In genomic region chr17:50935201-50936124, GRCh38 we compare ENCODE assay signal across 10 cellular contexts.
A peak's percentile ranks its signal among the peaks of the same experiment; 100 is the strongest.
DNase-seq lines count a peak whose midpoint lies in the region; ATAC-seq, FAIRE-seq and TF ChIP-seq lines count a peak whose summit lies in the region.
"Had no signal": no experiment of that assay in that cellular context is flagged by ENCODE, and none has a peak within 500 bp of the region (broad histone marks: within the 10 kb centered on the region; RNA-seq: fewer than 3 reads in every experiment).

No MANE protein-coding gene starts in this region.

- peak; percentile 33 for ATAC-seq in naive thymus-derived CD4-positive, alpha-beta T cell
- no peak for ATAC-seq in GM18858 (IDR thresholded peaks at IDR 0.05; ENCODE audit: unreplicated experiment)

- H3K4me3 ChIP-seq in naive thymus-derived CD4-positive, alpha-beta T cell (ENCODE audit: low read length), result no peak overlapping the region
- no peak overlapping the region for H3K4me3 ChIP-seq in hepatocyte

- H3K9me2 ChIP-seq in hepatocyte (replicated peaks; ENCODE audit: insufficient read depth), result no peaks in the 10 kb centered on the region

- POLR2A ChIA-PET in naive thymus-derived CD4-positive, alpha-beta T cell (lab: Charles Lee), result interaction anchor here (0.8 to 26.4 kb wide), 12 partner anchors 9 to 83 kb away, joined by 3 to 664 read pairs (median 4); partner anchors contain the start of gene TOB1

- no peak overlapping the region for H3K27ac ChIP-seq in naive thymus-derived CD4-positive, alpha-beta T cell (ENCODE audit: low read depth, low read length)
- no peak overlapping the region for H3K27ac ChIP-seq in hepatocyte

- TF ChIP-seq CTCF in CD14-positive monocyte (IDR thresholded peaks at IDR 0.05), result no peak
- no peak for TF ChIP-seq CTCF in hepatocyte (IDR thresholded peaks at IDR 0.05; ENCODE audit: poor library complexity)

- peak; percentile 87 for DNase-seq in CD14-positive monocyte (ENCODE audit: low spot score)
- DNase-seq in NCI-H82 (lab: John Stamatoyannopoulos, UW), result peak; percentile 64
- DNase-seq in fibroblast of gingiva (ENCODE audit: low read depth), result peak; percentile 94
- no peak for DNase-seq in naive thymus-derived CD4-positive, alpha-beta T cell
- no peak for DNase-seq in ecto neural progenitor cell (ENCODE audit: low spot score)
- DNase-seq in hepatocyte (ENCODE audit: low spot score), result no peak
- no peak for DNase-seq in HTR-8/SVneo (ENCODE audit: insufficient read length, low spot score)
- DNase-seq: DMS79, NCI-H1048 had no signal

- H3K27me3 ChIP-seq in naive thymus-derived CD4-positive, alpha-beta T cell (ENCODE audit: control insufficient read depth in 2 of 2, insufficient read depth in 2 of 2, low read length in 2 of 2), result no peaks in the 10 kb centered on the region
- no peaks in the 10 kb centered on the region for H3K27me3 ChIP-seq in hepatocyte

- H3K4me1 Mint-ChIP-seq in CD14-positive monocyte, result peaks cover 58% of the 10 kb centered on the region
- peaks cover 4 to 31% (median 28%) of the 10 kb centered on the region in 7 donors for H3K4me1 Mint-ChIP-seq in naive thymus-derived CD4-positive, alpha-beta T cell

- peaks cover 0 to 7% (median 1%) of the 10 kb centered on the region in 3 donors for H3K27me3 Mint-ChIP-seq in CD14-positive monocyte (ENCODE audit: low read depth in 3 of 3)
- peaks cover 0 to 15% (median 0%) of the 10 kb centered on the region in 5 donors for H3K27me3 Mint-ChIP-seq in naive thymus-derived CD4-positive, alpha-beta T cell

- H3K9me3 ChIP-seq in naive thymus-derived CD4-positive, alpha-beta T cell (ENCODE audit: control insufficient read depth in 2 of 3, low read length in 3 of 3), result no peaks in the 10 kb centered on the region
- no peaks in the 10 kb centered on the region for H3K9me3 ChIP-seq in hepatocyte (ENCODE audit: low read depth)

- no peaks in the 10 kb centered on the region for H4K20me1 ChIP-seq in hepatocyte (ENCODE audit: insufficient read depth, poor library complexity, severe bottlenecking)

- peaks cover 0 to 7% (median 0%) of the 10 kb centered on the region in 7 donors for H3K9me3 Mint-ChIP-seq in CD14-positive monocyte
- no peaks in the 10 kb centered on the region for H3K9me3 Mint-ChIP-seq in naive thymus-derived CD4-positive, alpha-beta T cell

- H3K27ac Mint-ChIP-seq in CD14-positive monocyte, result peak overlapping the region in 6 of 7 donors; percentile 65 to 92 (median 82)
- H3K27ac Mint-ChIP-seq in naive thymus-derived CD4-positive, alpha-beta T cell, result peak overlapping the region in 4 of 9 donors; percentile 19 to 83 (median 29)

- H3K4me1 ChIP-seq in naive thymus-derived CD4-positive, alpha-beta T cell (ENCODE audit: control insufficient read depth in 2 of 2, insufficient read depth in 2 of 2, low read length in 2 of 2), result peaks cover 9 to 12% of the 10 kb centered on the region in 2 donors
- peaks cover 12% of the 10 kb centered on the region for H3K4me1 ChIP-seq in hepatocyte (ENCODE audit: insufficient read depth)

- H3K79me2 ChIP-seq in hepatocyte, result no peaks in the 10 kb centered on the region

- no peak for FAIRE-seq in HTR-8/SVneo (lab: Jason Lieb, UNC)

- H2AFZ ChIP-seq in hepatocyte, result no peak overlapping the region

- CTCF ChIA-PET in naive thymus-derived CD4-positive, alpha-beta T cell (lab: Charles Lee), result interaction anchor here (0.6 to 1.1 kb wide), 5 partner anchors 9 to 82 kb away, joined by 3 to 4 read pairs (median 3); no protein-coding TSS in a partner anchor

- no peak overlapping the region for H3K4me3 Mint-ChIP-seq in CD14-positive monocyte
- H3K4me3 Mint-ChIP-seq in naive thymus-derived CD4-positive, alpha-beta T cell, result peak overlapping the region in 1 of 10 donors; percentile 39

- intact Hi-C loops in CD14-positive monocyte (cut with micrococcal nuclease), result no loop called here
- intact Hi-C loops in naive thymus-derived CD4-positive, alpha-beta T cell (cut with micrococcal nuclease), result no loop called here

- H3K36me3 Mint-ChIP-seq in CD14-positive monocyte, result no peaks in the 10 kb centered on the region
- peaks cover 0 to 3% (median 0%) of the 10 kb centered on the region in 5 donors for H3K36me3 Mint-ChIP-seq in naive thymus-derived CD4-positive, alpha-beta T cell

- H3K4me2 ChIP-seq in hepatocyte, result no peak overlapping the region

- 77% methylated on average over 19 of the region's 19 CpGs for WGBS in hepatocyte (ENCODE audit: low lambda C conversion rate, missing lambda C conversion rate)

- H3K36me3 ChIP-seq in naive thymus-derived CD4-positive, alpha-beta T cell (ENCODE audit: control insufficient read depth in 2 of 3, insufficient read depth in 3 of 3, low read length in 3 of 3), result no peaks in the 10 kb centered on the region
- H3K36me3 ChIP-seq in hepatocyte (replicated peaks; ENCODE audit: insufficient read depth, low read depth), result no peaks in the 10 kb centered on the region

Comparison
In these comparisons a context has a peak if more than half of its experiments do, and no peak if none do; other contexts are left out.
1. DNase-seq: peak in CD14-positive monocyte (single experiment), NCI-H82 (single experiment) and fibroblast of gingiva (single experiment); none in naive thymus-derived CD4-positive, alpha-beta T cell (0 of 9), ecto neural progenitor cell (single experiment), hepatocyte (single experiment) and HTR-8/SVneo (single experiment).